ENCODE assay signal across 8 cellular contexts in the genomic region with DNA sequence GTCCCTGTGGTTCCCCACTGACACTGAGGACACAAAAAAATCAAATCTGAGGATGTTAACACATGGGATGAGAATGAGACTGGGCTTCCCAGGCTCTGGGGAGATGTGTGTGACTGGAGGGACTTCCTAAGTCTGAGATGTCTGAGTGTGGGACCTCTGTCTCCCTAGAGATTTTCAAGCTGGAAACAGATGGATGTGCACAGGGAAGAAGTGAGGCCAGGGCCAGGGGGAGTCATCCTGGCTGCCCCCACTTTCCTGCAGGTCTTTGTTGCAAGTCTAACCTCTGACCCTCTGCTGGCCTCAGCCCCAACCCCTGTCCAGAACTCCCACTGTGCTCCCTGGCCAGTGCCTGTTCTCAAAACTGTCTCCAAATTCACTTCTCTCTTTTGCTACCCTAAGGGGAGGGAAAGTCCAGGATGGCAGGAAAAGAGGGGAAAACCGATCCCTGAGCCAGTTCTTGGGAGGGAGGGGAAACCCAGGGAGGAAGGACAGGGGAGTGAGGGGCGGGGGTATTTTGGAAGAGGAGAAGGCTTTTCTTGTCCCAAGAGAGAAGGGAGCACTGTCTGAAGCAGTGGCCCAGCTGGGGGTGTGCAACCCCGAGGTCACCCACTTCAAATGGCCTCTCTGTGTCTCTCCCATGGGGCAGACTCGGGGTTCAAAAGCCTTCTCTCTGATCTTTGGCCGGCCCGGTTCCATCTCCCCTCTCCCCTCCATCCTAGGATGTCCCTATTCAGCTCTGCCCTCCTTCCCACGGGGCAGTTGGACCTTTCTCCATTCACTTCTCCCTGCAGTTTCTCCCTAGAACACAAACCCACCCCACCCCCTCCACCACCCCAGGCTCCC. TPM values are rescaled to one million over a fixed set of nuclear protein-coding genes. Genes with fewer than 3 reads are reported as not detected.
DNase-seq lines count a peak whose midpoint lies in the region; ATAC-seq and TF ChIP-seq lines count a peak whose summit lies in the region.

No MANE protein-coding gene starts in this region.

- peak overlapping the region; percentile 74 for H3K4me3 ChIP-seq in BE2C (ENCODE audit: low read depth, low read length)

- H3K4me1 Mint-ChIP-seq in dendritic cell treated with granulocyte-macrophage colony-stimulating factor and Interleukin-4, amounts not matched to agents 40 ng/mL and 50 ng/mL, for 4 days (ENCODE audit: low read depth) = peaks cover 62% of the 10 kb centered on the region
- H3K4me1 Mint-ChIP-seq in natural killer cell treated with Interleukin-12 subunit alpha and Interleukin-12 subunit beta and Interleukin-15 and Interleukin-18, amount 100 ng/mL, for 72 hours (ENCODE audit: low read depth in 2 of 2) = peaks cover 59 to 65% of the 10 kb centered on the region in 2 donors

- ATAC-seq in natural killer cell treated with Interleukin-12 subunit alpha and Interleukin-12 subunit beta and Interleukin-15 and Interleukin-18, amount 100 ng/mL, for 72 hours = no peak
- ATAC-seq in GM21825 (IDR thresholded peaks at IDR 0.05; ENCODE audit: unreplicated experiment) = no peak

- TF ChIP-seq CTCF in BE2C (IDR thresholded peaks at IDR 0.05; ENCODE audit: low read depth, low read length) = no peak

- no peaks in the 10 kb centered on the region for H3K27me3 Mint-ChIP-seq in dendritic cell treated with granulocyte-macrophage colony-stimulating factor and Interleukin-4, amounts not matched to agents 40 ng/mL and 50 ng/mL, for 4 days
- no peaks in the 10 kb centered on the region for H3K27me3 Mint-ChIP-seq in natural killer cell treated with Interleukin-12 subunit alpha and Interleukin-12 subunit beta and Interleukin-15 and Interleukin-18, amount 100 ng/mL, for 72 hours

- peaks cover 100% of the 10 kb centered on the region for H3K36me3 Mint-ChIP-seq in dendritic cell treated with granulocyte-macrophage colony-stimulating factor and Interleukin-4, amounts not matched to agents 40 ng/mL and 50 ng/mL, for 4 days (ENCODE audit: low read depth)
- peaks cover 53% of the 10 kb centered on the region for H3K36me3 Mint-ChIP-seq in natural killer cell treated with Interleukin-12 subunit alpha and Interleukin-12 subunit beta and Interleukin-15 and Interleukin-18, amount 100 ng/mL, for 72 hours

- no peaks in the 10 kb centered on the region for H3K9me3 ChIP-seq in BE2C

- H3K27ac Mint-ChIP-seq in dendritic cell treated with granulocyte-macrophage colony-stimulating factor and Interleukin-4, amounts not matched to agents 40 ng/mL and 50 ng/mL, for 4 days = peak overlapping the region; percentile 91
- H3K27ac Mint-ChIP-seq in natural killer cell treated with Interleukin-12 subunit alpha and Interleukin-12 subunit beta and Interleukin-15 and Interleukin-18, amount 100 ng/mL, for 72 hours = peak overlapping the region; percentile 98

- peaks cover 16% of the 10 kb centered on the region for H3K4me1 ChIP-seq in BE2C

- intact Hi-C loops in dendritic cell treated with granulocyte-macrophage colony-stimulating factor and Interleukin-4, amounts not matched to agents 40 ng/mL and 50 ng/mL, for 4 days (cut with micrococcal nuclease) = loop anchor here (2.0 kb wide), 1 partner anchor 67 kb away; a partner anchor contains a TSS

- no peaks in the 10 kb centered on the region for H3K9me3 Mint-ChIP-seq in dendritic cell treated with granulocyte-macrophage colony-stimulating factor and Interleukin-4, amounts not matched to agents 40 ng/mL and 50 ng/mL, for 4 days
- H3K9me3 Mint-ChIP-seq in natural killer cell treated with Interleukin-12 subunit alpha and Interleukin-12 subunit beta and Interleukin-15 and Interleukin-18, amount 100 ng/mL, for 72 hours = no peaks in the 10 kb centered on the region

- H3K27me3 ChIP-seq in BE2C = no peaks in the 10 kb centered on the region

- DNase-seq in BE2C = no peak
- DNase-seq in NAMALWA (ENCODE audit: low spot score) = peak; percentile 29
- no peak for DNase-seq in natural killer cell treated with Interleukin-12 subunit alpha and Interleukin-12 subunit beta and Interleukin-15 and Interleukin-18, amount 100 ng/mL, for 72 hours (ENCODE audit: low spot score)
- no peak for DNase-seq in DMS 273 (lab: John Stamatoyannopoulos, UW; ENCODE audit: unreplicated experiment)
- no peak for DNase-seq in KG1 (lab: John Stamatoyannopoulos, UW)
- no peak for DNase-seq in cerebellar cortex (ENCODE audit: low spot score)

- H3K36me3 ChIP-seq in BE2C = peaks cover 32% of the 10 kb centered on the region

- peak overlapping the region; percentile 93 for H3K4me3 Mint-ChIP-seq in dendritic cell treated with granulocyte-macrophage colony-stimulating factor and Interleukin-4, amounts not matched to agents 40 ng/mL and 50 ng/mL, for 4 days
- peak overlapping the region; percentile 100 for H3K4me3 Mint-ChIP-seq in natural killer cell treated with Interleukin-12 subunit alpha and Interleukin-12 subunit beta and Interleukin-15 and Interleukin-18, amount 100 ng/mL, for 72 hours

RNA-seq across cellular contexts. Expression of a gene that starts 3.1 kb away (rescaled TPM):
- polyA plus RNA-seq in BE2C (2012; ENCODE audit: insufficient read depth, insufficient read length, low read depth) = 273 TPM
- total RNA-seq in natural killer cell treated with Interleukin-12 subunit alpha and Interleukin-12 subunit beta and Interleukin-15 and Interleukin-18, amount 100 ng/mL, for 72 hours = 100 to 1,000 TPM; 168 to 271 TPM

RNA-seq across cellular contexts. Expression of a gene that starts 7.4 kb away (rescaled TPM):
- 58.5 TPM for polyA plus RNA-seq in BE2C (2012; ENCODE audit: insufficient read depth, insufficient read length, low read depth)
- total RNA-seq in natural killer cell treated with Interleukin-12 subunit alpha and Interleukin-12 subunit beta and Interleukin-15 and Interleukin-18, amount 100 ng/mL, for 72 hours = 10 to 100 TPM; 11.7 to 24.2 TPM

RNA-seq across cellular contexts. Expression of a gene that starts 10.6 kb away (rescaled TPM):
- 80.9 TPM for polyA plus RNA-seq in BE2C (2012; ENCODE audit: insufficient read depth, insufficient read length, low read depth)
- 10 to 100 TPM; 50.7 to 64.2 TPM for total RNA-seq in natural killer cell treated with Interleukin-12 subunit alpha and Interleukin-12 subunit beta and Interleukin-15 and Interleukin-18, amount 100 ng/mL, for 72 hours

RNA-seq across cellular contexts. Expression of a gene that starts 33.7 kb away (rescaled TPM):
- polyA plus RNA-seq in BE2C (2012; ENCODE audit: insufficient read depth, insufficient read length, low read depth) = 41.4 TPM
- 100 to 1,000 TPM in 1 of 2 donors, 10 to 100 TPM in 1; 64.1 to 118 TPM for total RNA-seq in natural killer cell treated with Interleukin-12 subunit alpha and Interleukin-12 subunit beta and Interleukin-15 and Interleukin-18, amount 100 ng/mL, for 72 hours

RNA-seq across cellular contexts. Expression of a gene that starts 36.4 kb away (rescaled TPM):
- 30.7 TPM for polyA plus RNA-seq in BE2C (2012; ENCODE audit: insufficient read depth, insufficient read length, low read depth)
- 10 to 100 TPM; 29.6 to 32.5 TPM for total RNA-seq in natural killer cell treated with Interleukin-12 subunit alpha and Interleukin-12 subunit beta and Interleukin-15 and Interleukin-18, amount 100 ng/mL, for 72 hours
